2 cellular contexts compared by ENCODE assay signal in genomic region chr9:121662896-121663580, GRCh38.
TF ChIP-seq lines count a peak whose summit lies in the region.

No MANE protein-coding gene starts in this region.

TF ChIP-seq in GM23338, 12 proteins besides CTCF, POLR2A, EP300 and RAD21:
- no peak for TF ChIP-seq EZH2 (IDR thresholded peaks at IDR 0.05; ENCODE audit: low read depth, unreplicated experiment)
- no peak for TF ChIP-seq ZNF331 (CRISPR knock-in tag; IDR thresholded peaks at IDR 0.05; ENCODE audit: low read depth)
- TF ChIP-seq CREB1 (CRISPR knock-in tag; IDR thresholded peaks at IDR 0.05; ENCODE audit: low read depth), result no peak
- TF ChIP-seq REST (IDR thresholded peaks at IDR 0.05; ENCODE audit: unreplicated experiment), result no peak
- no peak for TF ChIP-seq NANOG (IDR thresholded peaks at IDR 0.05; ENCODE audit: borderline replicate concordance)
- TF ChIP-seq JUNB (IDR thresholded peaks at IDR 0.05; ENCODE audit: unreplicated experiment), result no peak
- TF ChIP-seq EZH2phosphoT487 (IDR thresholded peaks at IDR 0.05; ENCODE audit: unreplicated experiment), result no peak
- TF ChIP-seq ZNF462 (CRISPR knock-in tag; IDR thresholded peaks at IDR 0.05), result no peak
- no peak for TF ChIP-seq POLR2AphosphoS5 (IDR thresholded peaks at IDR 0.05; ENCODE audit: low read depth)
- no peak for TF ChIP-seq ZNF114 (CRISPR knock-in tag; IDR thresholded peaks at IDR 0.05)
- no peak for TF ChIP-seq ETS1 (IDR thresholded peaks at IDR 0.05)
- TF ChIP-seq STAT1 (IDR thresholded peaks at IDR 0.05; ENCODE audit: unreplicated experiment), result no peak

TF ChIP-seq in H1, 55 proteins besides CTCF, POLR2A, EP300 and RAD21:
- TF ChIP-seq SP1 (IDR thresholded peaks at IDR 0.05; ENCODE audit: low read depth, low read length), result no peak
- no peak for TF ChIP-seq CEBPB (IDR thresholded peaks at IDR 0.05; ENCODE audit: low read depth, low read length)
- no peak for TF ChIP-seq RXRA (IDR thresholded peaks at IDR 0.05; ENCODE audit: insufficient read depth, low read depth, low read length)
- no peak for TF ChIP-seq PHF8 (conservative IDR thresholded peaks at IDR 0.05; ENCODE audit: low read depth, low read length)
- no peak for TF ChIP-seq SIRT6 (IDR thresholded peaks at IDR 0.05; ENCODE audit: low read length)
- TF ChIP-seq CBX8 (IDR thresholded peaks at IDR 0.05; ENCODE audit: borderline replicate concordance, low read depth, low read length), result no peak
- TF ChIP-seq TAF1 (IDR thresholded peaks at IDR 0.05; ENCODE audit: low read depth, low read length), result no peak
- no peak for TF ChIP-seq NANOG (IDR thresholded peaks at IDR 0.05; ENCODE audit: insufficient read depth, low read depth, low read length, poor library complexity, severe bottlenecking)
- TF ChIP-seq CHD7 (IDR thresholded peaks at IDR 0.05; ENCODE audit: insufficient replicate concordance, low read length), result no peak
- TF ChIP-seq RBBP5 (IDR thresholded peaks at IDR 0.05; ENCODE audit: borderline replicate concordance, low read depth, low read length), result no peak
TF ChIP-seq in H1: peak in this region for 0.
